ENCODE assay signal across 1 cellular context in genomic region chr10:18312385-18313145, GRCh38.
TF ChIP-seq lines count a peak whose summit lies in the region.

No MANE protein-coding gene starts in this region.

TF ChIP-seq in K562, 482 proteins besides CTCF, POLR2A, EP300 and RAD21 (continued from another document):
- TF ChIP-seq ZKSCAN3 (CRISPR knock-in tag; IDR thresholded peaks at IDR 0.05) = no peak
- 0 out of 2 replicates have a peak, but pooled peaks have one; percentile 62 for TF ChIP-seq ARID3A (IDR thresholded peaks at IDR 0.05; ENCODE audit: borderline replicate concordance, low read depth, low read length)
- no peak for TF ChIP-seq TRIM24 (IDR thresholded peaks at IDR 0.05)
- TF ChIP-seq ZNF143 (CRISPR knock-in tag; IDR thresholded peaks at IDR 0.05) = no peak
- no peak for TF ChIP-seq ZNF77 (CRISPR knock-in tag; IDR thresholded peaks at IDR 0.05)
- no peak for TF ChIP-seq PHF20 (IDR thresholded peaks at IDR 0.05; ENCODE audit: partially characterized antibody)
- peak; percentile 78; the same call in 1 of the 2 replicates for TF ChIP-seq ATF7 (IDR thresholded peaks at IDR 0.05)
